In genomic region chr16:67594956-67595355, GRCh38 we compare ENCODE assay signal across 13 cellular contexts. TPM values are rescaled to one million over a fixed set of nuclear protein-coding genes. Genes with fewer than 3 reads are reported as not detected.
DNase-seq lines count a peak whose midpoint lies in the region; ATAC-seq and TF ChIP-seq lines count a peak whose summit lies in the region.
"Had no signal": no experiment of that assay in that cellular context is flagged by ENCODE, and none has a peak within 500 bp of the region (broad histone marks: within the 10 kb centered on the region; RNA-seq: fewer than 3 reads in every experiment).

No MANE protein-coding gene starts in this region.

- H3K4me3 Mint-ChIP-seq in naive thymus-derived CD4-positive, alpha-beta T cell, result peak overlapping the region in 1 of 10 donors; percentile 1

- no peaks in the 10 kb centered on the region for H3K9me3 Mint-ChIP-seq in naive thymus-derived CD4-positive, alpha-beta T cell

- H3K27ac Mint-ChIP-seq in naive thymus-derived CD4-positive, alpha-beta T cell, result peak overlapping the region in 7 of 9 donors; percentile 5 to 70 (median 56)

- H3K79me2 ChIP-seq in PC-3 (ENCODE audit: low read length), result peaks cover 76% of the 10 kb centered on the region

- no peak overlapping the region for H3K9ac ChIP-seq in PC-3 (ENCODE audit: low read length)

- POLR2A ChIA-PET in PC-3 (lab: Charles Lee; ENCODE audit: unreplicated experiment), result no interaction called here
- POLR2A ChIA-PET in naive thymus-derived CD4-positive, alpha-beta T cell (lab: Charles Lee), result interaction anchor here (0.7 to 1.1 kb wide), 4 partner anchors 17 to 27 kb away, joined by 3 to 4 read pairs (median 3); no protein-coding TSS in a partner anchor

- H3K4me3 ChIP-seq in PC-3 (ENCODE audit: low read length), result no peak overlapping the region
- no peak overlapping the region for H3K4me3 ChIP-seq in naive thymus-derived CD4-positive, alpha-beta T cell (ENCODE audit: low read length)
- H3K4me3 ChIP-seq: heart left ventricle, vagina had no signal

- H3F3A ChIP-seq in PC-3 (ENCODE audit: low read length, unreplicated experiment), result no peaks in the 10 kb centered on the region

- no peaks in the 10 kb centered on the region for H3K9me2 ChIP-seq in PC-3 (replicated peaks; ENCODE audit: low read length)

- DNase-seq in Daoy (ENCODE audit: low read depth) (peak; percentile 13), PC-3 (peak; percentile 55), dermis blood vessel endothelial cell (peak; percentile 53), 8988T (no peak), NCI-H510A (lab: John Stamatoyannopoulos, UW) (no peak)
- no peak for DNase-seq in naive thymus-derived CD4-positive, alpha-beta T cell
- DNase-seq: aorta, DMS79, heart left ventricle, NCI-H524 had no signal

- H3K36me3 Mint-ChIP-seq in naive thymus-derived CD4-positive, alpha-beta T cell, result peaks cover 0 to 11% (median 4%) of the 10 kb centered on the region in 5 donors

- H3K27me3 Mint-ChIP-seq in naive thymus-derived CD4-positive, alpha-beta T cell, result no peaks in the 10 kb centered on the region

- H3K4me1 ChIP-seq in PC-3 (ENCODE audit: insufficient read depth, low read length), result peaks cover 11% of the 10 kb centered on the region
- peaks cover 0 to 9% of the 10 kb centered on the region in 2 donors for H3K4me1 ChIP-seq in naive thymus-derived CD4-positive, alpha-beta T cell (ENCODE audit: control insufficient read depth in 2 of 2, insufficient read depth in 2 of 2, low read length in 2 of 2)

- H3K27me3 ChIP-seq in PC-3 (ENCODE audit: low read length), result no peaks in the 10 kb centered on the region
- H3K27me3 ChIP-seq in naive thymus-derived CD4-positive, alpha-beta T cell (ENCODE audit: control insufficient read depth in 2 of 2, insufficient read depth in 2 of 2, low read length in 2 of 2), result no peaks in the 10 kb centered on the region
- H3K27me3 ChIP-seq: heart left ventricle, vagina had no signal

- BruUV-seq in PC-3 (replicated peaks; lab: Mats Ljungman, UMichigan), result no TSS peak

- H3K27ac ChIP-seq in PC-3 (ENCODE audit: low read length), result no peak overlapping the region
- no peak overlapping the region for H3K27ac ChIP-seq in naive thymus-derived CD4-positive, alpha-beta T cell (ENCODE audit: low read depth, low read length)
- H3K27ac ChIP-seq: heart left ventricle, vagina had no signal

- no peaks in the 10 kb centered on the region for H3K9me3 ChIP-seq in PC-3 (ENCODE audit: low read length)
- H3K9me3 ChIP-seq in naive thymus-derived CD4-positive, alpha-beta T cell (ENCODE audit: control insufficient read depth in 2 of 3, low read length in 3 of 3), result no peaks in the 10 kb centered on the region
- H3K9me3 ChIP-seq: heart left ventricle, vagina had no signal

- no peaks in the 10 kb centered on the region for H3K36me3 ChIP-seq in PC-3 (ENCODE audit: low read depth, low read length)
- H3K36me3 ChIP-seq in naive thymus-derived CD4-positive, alpha-beta T cell (ENCODE audit: control insufficient read depth in 2 of 3, insufficient read depth in 3 of 3, low read length in 3 of 3), result peaks cover 0 to 18% (median 0%) of the 10 kb centered on the region in 3 experiments
- H3K36me3 ChIP-seq: vagina had no signal

- peak; percentile 65 for ATAC-seq in PC-3
- no peak for ATAC-seq in naive thymus-derived CD4-positive, alpha-beta T cell
- ATAC-seq in GM18861 (IDR thresholded peaks at IDR 0.05; ENCODE audit: unreplicated experiment), result no peak
- no peak for ATAC-seq in HG02759 (IDR thresholded peaks at IDR 0.05; ENCODE audit: unreplicated experiment)

- CTCF ChIA-PET in PC-3 (lab: Charles Lee), result interaction anchor here (0.6 to 0.7 kb wide), 2 partner anchors 104 to 491 kb away, joined by 3 to 18 read pairs; no protein-coding TSS in a partner anchor
- CTCF ChIA-PET in naive thymus-derived CD4-positive, alpha-beta T cell (lab: Charles Lee), result interaction anchor here (0.5 to 1.6 kb wide), 4 partner anchors 32 to 446 kb away, joined by 3 to 4 read pairs (median 3); no protein-coding TSS in a partner anchor

- H3K4me1 Mint-ChIP-seq in naive thymus-derived CD4-positive, alpha-beta T cell, result peaks cover 28 to 62% (median 56%) of the 10 kb centered on the region in 7 donors

- intact Hi-C loops in PC-3 (cut with micrococcal nuclease), result no loop called here
- intact Hi-C loops in naive thymus-derived CD4-positive, alpha-beta T cell (cut with micrococcal nuclease), result no loop called here

- TF ChIP-seq CTCF in PC-3 (conservative IDR thresholded peaks at IDR 0.05; ENCODE audit: low read depth, low read length), result no peak

- no peak overlapping the region for H2AFZ ChIP-seq in PC-3 (ENCODE audit: low read length)

- H3K4me2 ChIP-seq in PC-3 (ENCODE audit: low read length), result no peak overlapping the region

- 0 out of 2 replicates have a peak, but pooled peaks cover 9% of the 10 kb centered on the region for H4K20me1 ChIP-seq in PC-3 (ENCODE audit: low read length)

RNA-seq across cellular contexts. Expression of gene CTCF, which starts 32.6 kb away (rescaled TPM):
- 25.9 and 30.8 TPM in 2 replicates for total RNA-seq in Daoy (2014; rRNA removed; shearing (Covaris generic))
- total RNA-seq in PC-3 (2014; rRNA removed) (30.3 and 34.7 TPM in 2 replicates), dermis blood vessel endothelial cell (30.3 and 36.3 TPM in 2 replicates)
- 10 to 100 TPM; 51.4 to 78.6 (median 67.3) TPM for total RNA-seq in naive thymus-derived CD4-positive, alpha-beta T cell
- 10 to 100 TPM; 49.8 to 59.8 TPM for polyA plus RNA-seq in naive thymus-derived CD4-positive, alpha-beta T cell

RNA-seq across cellular contexts. Expression of gene CARMIL2, which starts 50.0 kb away (rescaled TPM):
- total RNA-seq in Daoy (2014; rRNA removed; shearing (Covaris generic)), result 1.1 and 1.7 TPM in 2 replicates
- total RNA-seq in PC-3 (2014; rRNA removed), result 0.33 and 0.40 TPM in 2 replicates
- total RNA-seq in dermis blood vessel endothelial cell, result 0.56 and 0.85 TPM in 2 replicates
- 100 to 1,000 TPM; 140 to 245 (median 215) TPM for total RNA-seq in naive thymus-derived CD4-positive, alpha-beta T cell
- 10 to 100 TPM; 12.7 to 28.7 TPM for polyA plus RNA-seq in naive thymus-derived CD4-positive, alpha-beta T cell

Comparison
In these comparisons a context has a peak if more than half of its experiments do, and no peak if none do; other contexts are left out.
1. DNase-seq: peak in Daoy (single experiment), PC-3 (single experiment) and dermis blood vessel endothelial cell (single experiment); none in naive thymus-derived CD4-positive, alpha-beta T cell (0 of 9), 8988T (single experiment) and NCI-H510A (single experiment).
2. RNA of gene CARMIL2, which starts 50.0 kb away (total RNA-seq): 140 to 245 TPM in naive thymus-derived CD4-positive, alpha-beta T cell; 1.1 to 1.7 TPM in Daoy, 0.56 to 0.85 TPM in dermis blood vessel endothelial cell and 0.33 to 0.40 TPM in PC-3; every median in the first group is over 10 times any median in the second.